In the genomic region with DNA sequence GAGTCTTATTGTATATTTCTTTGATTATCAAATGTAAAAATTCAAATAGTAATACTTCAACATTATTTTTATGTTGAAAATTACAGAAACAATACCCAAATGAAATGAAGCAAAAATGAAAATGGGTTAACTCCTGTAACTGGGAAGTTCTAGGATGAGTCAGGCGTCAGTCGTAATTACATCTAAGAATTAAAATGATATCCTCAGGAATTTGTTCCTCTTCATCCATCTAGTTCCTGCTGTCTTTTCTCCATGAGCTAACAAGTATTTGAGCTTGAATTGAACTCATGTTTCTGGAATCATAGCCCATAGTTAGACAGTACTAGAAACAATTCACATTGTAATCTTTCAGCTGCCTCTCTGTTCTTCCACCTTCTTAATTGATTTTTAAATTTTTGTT, we compare ENCODE assay signal across 24 cellular contexts.
DNase-seq lines count a peak whose midpoint lies in the region; ATAC-seq, FAIRE-seq and TF ChIP-seq lines count a peak whose summit lies in the region.
"Had no signal": no experiment of that assay in that cellular context is flagged by ENCODE, and none has a peak within 500 bp of the region (broad histone marks: within the 10 kb centered on the region; RNA-seq: fewer than 3 reads in every experiment).

No MANE protein-coding gene starts in this region.

- H3K4me3 Mint-ChIP-seq in HFFc6 (no peak overlapping the region), T-helper 17 cell (no peak overlapping the region)
- H3K4me3 Mint-ChIP-seq: B cell; CD4-positive, alpha-beta T cell; CD8-positive, alpha-beta T cell had no signal

- H3K79me2 ChIP-seq in keratinocyte (ENCODE audit: control insufficient read depth, insufficient read depth, low read length): no peaks in the 10 kb centered on the region

- no peak overlapping the region for H3K4me3 ChIP-seq in keratinocyte (ENCODE audit: control insufficient read depth in 2 of 3, extremely low read depth in 1 of 3, insufficient read depth in 2 of 3, low read depth in 1 of 3, low read length in 3 of 3)
- no peak overlapping the region for H3K4me3 ChIP-seq in A673 (ENCODE audit: low read depth, low read length, poor library complexity, severe bottlenecking)
- H3K4me3 ChIP-seq: BLaER1 treated with 17β-estradiol and CSF1 and Interleukin-3, amounts not matched to agents 10 nM and 100 nM; GM12878 had no signal

- peaks cover 68% of the 10 kb centered on the region for H3K4me1 Mint-ChIP-seq in HFFc6 (ENCODE audit: low read depth)
- no peaks in the 10 kb centered on the region for H3K4me1 Mint-ChIP-seq in T-helper 17 cell

- no peak overlapping the region for H3K4me2 ChIP-seq in keratinocyte (ENCODE audit: control insufficient read depth, extremely low read depth, insufficient read depth, low read depth, low read length)
- H3K4me2 ChIP-seq: BLaER1 treated with 17β-estradiol and CSF1 and Interleukin-3, amounts not matched to agents 10 nM and 100 nM had no signal

- H3K27ac ChIP-seq in keratinocyte (ENCODE audit: control insufficient read depth, insufficient read depth, low read length) (no peak overlapping the region), A673 (ENCODE audit: low read depth, low read length, poor library complexity, severe bottlenecking) (no peak overlapping the region)
- H3K27ac ChIP-seq: BLaER1 treated with 17β-estradiol and CSF1 and Interleukin-3, amounts not matched to agents 10 nM and 100 nM; C4-2B had no signal

- H3K4me1 ChIP-seq in keratinocyte (ENCODE audit: control insufficient read depth, extremely low read depth, insufficient read depth, low read length): no peaks in the 10 kb centered on the region
- no peaks in the 10 kb centered on the region for H3K4me1 ChIP-seq in A673 (ENCODE audit: insufficient read depth, low read length, poor library complexity, severe bottlenecking)
- H3K4me1 ChIP-seq: Caco-2 had no signal

- ATAC-seq in SK-N-SH treated with all-trans-retinoic acid at 6 μM for 48 hours (peak; percentile 38), T-helper 17 cell (no peak)
- ATAC-seq: CD8-positive, alpha-beta T cell; GM12878 had no signal

- intact Hi-C loops in A673 (cut with micrococcal nuclease; ENCODE audit: unreplicated experiment): no loop called here

- CTCF ChIA-PET in A673 (lab: Charles Lee): no interaction called here

- peak overlapping the region; percentile 5 for H2AFZ ChIP-seq in keratinocyte (ENCODE audit: control insufficient read depth, low read length)

- no peak for DNase-seq in HFFc6
- no peak for DNase-seq in keratinocyte (ENCODE audit: low read depth, low spot score)
- no peak for DNase-seq in A673 (ENCODE audit: low spot score)
- no peak for DNase-seq in NCI-H748 (lab: John Stamatoyannopoulos, UW; ENCODE audit: unreplicated experiment)
- no peak for DNase-seq in cerebellum (ENCODE audit: low spot score)
- DNase-seq in T-helper 17 cell: no peak
- DNase-seq: 8988T; AML-193; Caco-2; Calu3; CD4-positive, alpha-beta T cell; CD8-positive, alpha-beta T cell; DMS79 treated with DMSO at 0.1 percent for 48 hours; EL; GDM1 had no signal

- H3K9me3 ChIP-seq in keratinocyte (ENCODE audit: control insufficient read depth, low read depth, low read length): no peaks in the 10 kb centered on the region
- no peaks in the 10 kb centered on the region for H3K9me3 ChIP-seq in A673 (ENCODE audit: low read depth, low read length, poor library complexity, severe bottlenecking)
- no peaks in the 10 kb centered on the region for H3K9me3 ChIP-seq in T-helper 17 cell (ENCODE audit: control insufficient read depth, low read length, poor library complexity, severe bottlenecking)
- H3K9me3 ChIP-seq: Caco-2 had no signal

- H3K9me3 Mint-ChIP-seq in HFFc6: peaks cover 7% of the 10 kb centered on the region
- H3K9me3 Mint-ChIP-seq: CD8-positive, alpha-beta T cell had no signal

- H3K36me3 ChIP-seq in keratinocyte (ENCODE audit: control insufficient read depth in 2 of 2, extremely low read depth in 1 of 2, insufficient read depth in 2 of 2, low read length in 2 of 2) (no peaks in the 10 kb centered on the region), A673 (ENCODE audit: insufficient read depth, low read length, poor library complexity, severe bottlenecking) (no peaks in the 10 kb centered on the region)
- H3K36me3 ChIP-seq: BLaER1 treated with 17β-estradiol and CSF1 and Interleukin-3, amounts not matched to agents 10 nM and 100 nM had no signal

- TF ChIP-seq CTCF in HFFc6 (IDR thresholded peaks at IDR 0.05) (no peak), keratinocyte (optimal IDR thresholded peaks at IDR 0.05 in 1 of 3, IDR thresholded peaks at IDR 0.05 in 1 of 3, conservative IDR thresholded peaks at IDR 0.05 in 1 of 3; ENCODE audit: extremely low read depth in 1 of 3, insufficient read depth in 2 of 3, low read length in 3 of 3) (no peak), A673 (conservative IDR thresholded peaks at IDR 0.05; ENCODE audit: low read depth, low read length) (no peak)

- POLR2A ChIA-PET in A673 (lab: Charles Lee; ENCODE audit: low non-redundant PET): no interaction called here

- FAIRE-seq in keratinocyte (lab: Jason Lieb, UNC): no peak
- FAIRE-seq: A204.1, D721Med, GM12878, GM12892, GM18507 had no signal

- no peaks in the 10 kb centered on the region for H3K27me3 ChIP-seq in keratinocyte (ENCODE audit: control insufficient read depth, extremely low read depth, insufficient read depth, low read length)
- H3K27me3 ChIP-seq in A673 (replicated peaks; ENCODE audit: insufficient read depth, low read depth, low read length, poor library complexity): no peaks in the 10 kb centered on the region
- H3K27me3 ChIP-seq: BLaER1 treated with 17β-estradiol and CSF1 and Interleukin-3, amounts not matched to agents 10 nM and 100 nM had no signal

- dilution Hi-C loops in keratinocyte (cut with MboI; ENCODE audit: extremely low pct_ligation_motif_present, low sequenced_read_pairs): no loop called here

- no peaks in the 10 kb centered on the region for H3K9me1 ChIP-seq in keratinocyte (ENCODE audit: control insufficient read depth, extremely low read depth, insufficient read depth, low read length)

- no TSS peak for BruUV-seq in A673 (replicated peaks; lab: Mats Ljungman, UMichigan)

- no peaks in the 10 kb centered on the region for H4K20me1 ChIP-seq in keratinocyte (ENCODE audit: control insufficient read depth, extremely low read depth, insufficient read depth, low read length)
- H4K20me1 ChIP-seq: BLaER1 treated with 17β-estradiol and CSF1 and Interleukin-3, amounts not matched to agents 10 nM and 100 nM had no signal

- no peaks in the 10 kb centered on the region for H3K27me3 Mint-ChIP-seq in HFFc6 (ENCODE audit: insufficient read depth)
- no peaks in the 10 kb centered on the region for H3K27me3 Mint-ChIP-seq in T-helper 17 cell
- H3K27me3 Mint-ChIP-seq: B cell had no signal

- no peak overlapping the region for H3K9ac ChIP-seq in keratinocyte (ENCODE audit: control insufficient read depth, extremely low read depth, insufficient read depth, low read length)
- H3K9ac ChIP-seq: BLaER1 treated with 17β-estradiol and CSF1 and Interleukin-3, amounts not matched to agents 10 nM and 100 nM had no signal

- peaks cover 30% of the 10 kb centered on the region for H3K36me3 Mint-ChIP-seq in HFFc6 (ENCODE audit: low read depth)
- no peaks in the 10 kb centered on the region for H3K36me3 Mint-ChIP-seq in T-helper 17 cell (ENCODE audit: low read depth)
- H3K36me3 Mint-ChIP-seq: CD8-positive, alpha-beta T cell had no signal

- H3K27ac Mint-ChIP-seq in HFFc6 (peak overlapping the region; percentile 47; the same call in 1 of the 2 replicates), T-helper 17 cell (no peak overlapping the region)
- H3K27ac Mint-ChIP-seq: B cell; CD4-positive, alpha-beta T cell; CD8-positive, alpha-beta T cell had no signal

TF ChIP-seq in SK-N-SH treated with all-trans-retinoic acid at 6 μM for 48 hours, 23 proteins besides CTCF, POLR2A, EP300 and RAD21:
- TF ChIP-seq OSR1 (CRISPR knock-in tag; IDR thresholded peaks at IDR 0.05) (no peak), GLIS3 (CRISPR knock-in tag; IDR thresholded peaks at IDR 0.05) (no peak), ZNF70 (CRISPR knock-in tag; IDR thresholded peaks at IDR 0.05) (no peak), ZNF565 (CRISPR knock-in tag; conservative IDR thresholded peaks at IDR 0.05; ENCODE audit: low read depth) (no peak), TSHZ2 (CRISPR knock-in tag; IDR thresholded peaks at IDR 0.05) (no peak)
